In the genomic region with DNA sequence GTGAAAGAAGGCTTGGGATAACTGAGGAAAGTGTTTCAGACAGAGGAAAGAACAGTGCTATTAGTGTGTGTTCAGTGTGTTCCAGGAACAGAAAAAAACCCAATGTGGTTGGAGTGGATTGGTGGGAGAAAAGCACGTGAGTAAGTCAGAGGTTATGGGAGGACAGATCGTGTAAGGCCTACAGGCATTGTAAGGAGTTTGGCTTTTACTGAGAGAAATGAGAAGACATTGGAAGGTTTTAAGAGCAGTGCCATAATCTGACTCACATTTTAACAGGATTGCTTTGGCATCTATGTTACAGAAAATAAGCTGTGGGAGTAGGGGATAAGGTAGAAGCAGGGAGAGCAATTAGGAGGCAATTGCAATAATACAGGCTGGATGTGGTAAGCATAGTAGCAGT, we compare ENCODE assay signal across 10 cellular contexts. TPM values are rescaled to one million over a fixed set of nuclear protein-coding genes. Genes with fewer than 3 reads are reported as not detected.
DNase-seq lines count a peak whose midpoint lies in the region; ATAC-seq lines count a peak whose summit lies in the region.
"Had no signal": no experiment of that assay in that cellular context is flagged by ENCODE, and none has a peak within 500 bp of the region (broad histone marks: within the 10 kb centered on the region; RNA-seq: fewer than 3 reads in every experiment).

No MANE protein-coding gene starts in this region.

- ATAC-seq in HG03520 (IDR thresholded peaks at IDR 0.05; ENCODE audit: unreplicated experiment): no peak

- H3K4me3 Mint-ChIP-seq in CD8-positive, alpha-beta memory T cell: peak overlapping the region; percentile 3 to 88 (median 71)

- H3K27ac ChIP-seq in CD8-positive, alpha-beta memory T cell (ENCODE audit: low read depth, low read length): no peak overlapping the region
- H3K27ac ChIP-seq in rectal smooth muscle tissue (ENCODE audit: low read depth, low read length): peak overlapping the region; percentile 24

- H3K27me3 Mint-ChIP-seq in CD8-positive, alpha-beta memory T cell: no peaks in the 10 kb centered on the region

- POLR2A ChIA-PET in CD8-positive, alpha-beta memory T cell (lab: Charles Lee): interaction anchor here (0.6 kb wide), 1 partner anchor 50 kb away, joined by 5 read pairs; no protein-coding TSS in a partner anchor

- peaks cover 0 to 65% (median 20%) of the 10 kb centered on the region in 3 donors for H3K36me3 Mint-ChIP-seq in CD8-positive, alpha-beta memory T cell

- peaks cover 44% of the 10 kb centered on the region for H3K4me1 ChIP-seq in CD8-positive, alpha-beta memory T cell (ENCODE audit: insufficient read depth, low read length)
- H3K4me1 ChIP-seq in rectal smooth muscle tissue (ENCODE audit: control insufficient read depth, insufficient read depth, low read length): peaks cover 22% of the 10 kb centered on the region
- peaks cover 13% of the 10 kb centered on the region for H3K4me1 ChIP-seq in HAP-1

- in situ Hi-C loops in HAP-1 (cut with MboI; ENCODE audit: low sequenced_read_pairs): loop anchor here (25.0 kb wide), 1 partner anchor 407 kb away; a partner anchor contains a TSS

- DNase-seq in CD8-positive, alpha-beta memory T cell: no peak
- DNase-seq in NCI-H82 (lab: John Stamatoyannopoulos, UW) (peak; percentile 88), epidermal melanocyte (ENCODE audit: insufficient read length, low spot score) (peak; percentile 60), HAP-1 (ENCODE audit: low spot score in 2 of 2) (no peak), KG1 (lab: John Stamatoyannopoulos, UW) (no peak), DMS53 (lab: John Stamatoyannopoulos, UW) (no peak)
- DNase-seq: activated CD4-positive, alpha-beta T cell treated with anti-CD3 and anti-CD28 coated beads for 4 hours; NCI-H510A treated with DMSO at 0.1 percent for 48 hours had no signal

- no peaks in the 10 kb centered on the region for H3K27me3 ChIP-seq in CD8-positive, alpha-beta memory T cell (ENCODE audit: insufficient read depth, low read length, poor library complexity, severe bottlenecking)
- no peaks in the 10 kb centered on the region for H3K27me3 ChIP-seq in rectal smooth muscle tissue (ENCODE audit: control insufficient read depth, insufficient read depth, low read length)
- H3K27me3 ChIP-seq in HAP-1 (ENCODE audit: low read depth): no peaks in the 10 kb centered on the region

- no peaks in the 10 kb centered on the region for H3K9me3 ChIP-seq in CD8-positive, alpha-beta memory T cell (ENCODE audit: low read length)
- no peaks in the 10 kb centered on the region for H3K9me3 ChIP-seq in HAP-1

- peaks cover 54 to 83% (median 81%) of the 10 kb centered on the region in 3 donors for H3K4me1 Mint-ChIP-seq in CD8-positive, alpha-beta memory T cell

- H3K9ac ChIP-seq in rectal smooth muscle tissue (ENCODE audit: low read length): no peak overlapping the region

- H3K36me3 ChIP-seq in CD8-positive, alpha-beta memory T cell (ENCODE audit: insufficient read depth, low read length): peaks cover 30% of the 10 kb centered on the region
- H3K36me3 ChIP-seq in rectal smooth muscle tissue (ENCODE audit: control insufficient read depth, insufficient read depth, low read length): peaks cover 10% of the 10 kb centered on the region
- peaks cover 38% of the 10 kb centered on the region for H3K36me3 ChIP-seq in HAP-1 (replicated peaks)

- H3K4me3 ChIP-seq in CD8-positive, alpha-beta memory T cell (ENCODE audit: low read length): no peak overlapping the region
- H3K4me3 ChIP-seq in rectal smooth muscle tissue (ENCODE audit: low read length) (peak overlapping the region; percentile 37), HAP-1 (no peak overlapping the region)

- CTCF ChIA-PET in CD8-positive, alpha-beta memory T cell (lab: Charles Lee): no interaction called here

- H3K27ac Mint-ChIP-seq in CD8-positive, alpha-beta memory T cell: peak overlapping the region; percentile 4 to 80 (median 70)

- H3K9me3 Mint-ChIP-seq in CD8-positive, alpha-beta memory T cell: no peaks in the 10 kb centered on the region

RNA-seq across cellular contexts. Expression of a gene that starts 4.8 kb away (rescaled TPM):
- 100 to 1,000 TPM; 142 to 146 TPM for total RNA-seq in CD8-positive, alpha-beta memory T cell
- 414 TPM for polyA plus RNA-seq in CD8-positive, alpha-beta memory T cell

RNA-seq across cellular contexts. Expression of a gene that starts 22.4 kb away (rescaled TPM):
- total RNA-seq in CD8-positive, alpha-beta memory T cell: not detected
- polyA plus RNA-seq in CD8-positive, alpha-beta memory T cell: not detected

RNA-seq across cellular contexts. Expression of a gene that starts 40.5 kb away (rescaled TPM):
- 1 to 10 TPM; 3.6 to 4.6 TPM for total RNA-seq in CD8-positive, alpha-beta memory T cell
- polyA plus RNA-seq in CD8-positive, alpha-beta memory T cell: 0.30 TPM

Comparison
In these comparisons a context has a peak if more than half of its experiments do, and no peak if none do; other contexts are left out.
1. DNase-seq: peak in NCI-H82 (single experiment) and epidermal melanocyte (single experiment); none in CD8-positive, alpha-beta memory T cell (0 of 5), HAP-1 (0 of 2), KG1 (single experiment) and DMS53 (single experiment).